Comparison of ENCODE assay signal across 20 cellular contexts in genomic region chr18:68455229-68455603, GRCh38.
DNase-seq lines count a peak whose midpoint lies in the region; ATAC-seq and TF ChIP-seq lines count a peak whose summit lies in the region.
"Had no signal": no experiment of that assay in that cellular context is flagged by ENCODE, and none has a peak within 500 bp of the region (broad histone marks: within the 10 kb centered on the region; RNA-seq: fewer than 3 reads in every experiment).

No MANE protein-coding gene starts in this region.

- H3F3A ChIP-seq in GM23248 (ENCODE audit: insufficient read depth) (peaks cover 24% of the 10 kb centered on the region), neural cell (ENCODE audit: insufficient read depth, low read length, poor library complexity, severe bottlenecking) (no peaks in the 10 kb centered on the region)

- POLR2A ChIA-PET in IMR-90 (lab: Charles Lee; ENCODE audit: unreplicated experiment), result no interaction called here

- no peak overlapping the region for H3K56ac ChIP-seq in IMR-90 (ENCODE audit: extremely low read depth, insufficient read depth, low read length)

- no peak for TF ChIP-seq EP300 in neural cell (conservative IDR thresholded peaks at IDR 0.05; ENCODE audit: poor library complexity, severe bottlenecking)

- peak overlapping the region; percentile 76; the same call in 1 of the 2 replicates for H4K5ac ChIP-seq in IMR-90 (ENCODE audit: low read depth, low read length)

- H4K20me1 ChIP-seq in GM23248 (ENCODE audit: insufficient read depth) (no peaks in the 10 kb centered on the region), IMR-90 (ENCODE audit: insufficient read depth, low read length) (no peaks in the 10 kb centered on the region), neural cell (ENCODE audit: insufficient read depth) (no peaks in the 10 kb centered on the region)
- H4K20me1 ChIP-seq: BLaER1 treated with 17β-estradiol and CSF1 and Interleukin-3, amounts not matched to agents 10 nM and 100 nM had no signal

- H2AFZ ChIP-seq in GM23248 (no peak overlapping the region), IMR-90 (replicated peaks; ENCODE audit: low read length, poor library complexity) (no peak overlapping the region), neural cell (ENCODE audit: low read depth, low read length) (no peak overlapping the region)

- no peak overlapping the region for H3K4me2 ChIP-seq in GM23248 (ENCODE audit: unreplicated experiment)
- H3K4me2 ChIP-seq in IMR-90 (ENCODE audit: low read depth, low read length), result no peak overlapping the region
- H3K4me2 ChIP-seq in neural cell (ENCODE audit: low read length), result no peak overlapping the region
- H3K4me2 ChIP-seq: A549; BLaER1 treated with 17β-estradiol and CSF1 and Interleukin-3, amounts not matched to agents 10 nM and 100 nM had no signal

- H2AK5ac ChIP-seq in IMR-90 (ENCODE audit: low read depth, low read length), result peak overlapping the region; percentile 70; the same call in 1 of the 2 replicates

- 0 out of 3 replicates have a peak overlapping the region, but pooled peaks have one; percentile 19 for H2BK15ac ChIP-seq in IMR-90 (ENCODE audit: low read depth, low read length)

- no peak for TF ChIP-seq POLR2A in IMR-90 (IDR thresholded peaks at IDR 0.05; ENCODE audit: low read depth, low read length)

- H3K9me3 ChIP-seq in GM23248 (ENCODE audit: low read depth) (no peaks in the 10 kb centered on the region), IMR-90 (ENCODE audit: control insufficient read depth, insufficient read depth, low read length) (no peaks in the 10 kb centered on the region), neural cell (ENCODE audit: low read length) (no peaks in the 10 kb centered on the region)
- H3K9me3 ChIP-seq: A549, BE2C had no signal

- H3K9ac ChIP-seq in GM23248 (no peak overlapping the region), IMR-90 (ENCODE audit: low read depth, low read length) (no peak overlapping the region), neural cell (ENCODE audit: low read length) (no peak overlapping the region)
- H3K9ac ChIP-seq: BLaER1 treated with 17β-estradiol and CSF1 and Interleukin-3, amounts not matched to agents 10 nM and 100 nM had no signal

- H3K27ac ChIP-seq in GM23248 (peak overlapping the region; percentile 66), IMR-90 (ENCODE audit: insufficient read depth, low read length) (no peak overlapping the region), brain microvascular endothelial cell (peak overlapping the region; percentile 38), neural cell (ENCODE audit: low read length) (peak overlapping the region; percentile 42)
- H3K27ac ChIP-seq: A549; BLaER1 treated with 17β-estradiol and CSF1 and Interleukin-3, amounts not matched to agents 10 nM and 100 nM had no signal

- no peak overlapping the region for H3K4me3 ChIP-seq in GM23248
- no peak overlapping the region for H3K4me3 ChIP-seq in IMR-90 (ENCODE audit: insufficient read depth, low read depth, low read length)
- no peak overlapping the region for H3K4me3 ChIP-seq in brain microvascular endothelial cell (ENCODE audit: low read depth, low read length)
- no peak overlapping the region for H3K4me3 ChIP-seq in neural cell (ENCODE audit: low read length)
- H3K4me3 ChIP-seq: A549; BLaER1 treated with 17β-estradiol and CSF1 and Interleukin-3, amounts not matched to agents 10 nM and 100 nM; GM12878 had no signal

- in situ Hi-C loops in GM23248 (cut with MboI), result no loop called here
- in situ Hi-C loops in IMR-90 (cut with MboI; ENCODE audit: low sequenced_read_pairs), result no loop called here
- in situ Hi-C loops in brain microvascular endothelial cell (cut with HindIII; ENCODE audit: low pct_ligation_motif_present, low sequenced_read_pairs), result no loop called here

- no peak overlapping the region; the same call in 1 of the 2 replicates for H4K91ac ChIP-seq in IMR-90 (ENCODE audit: insufficient read depth, low read depth, low read length)

- peak overlapping the region; percentile 56 for H2BK5ac ChIP-seq in IMR-90 (ENCODE audit: low read depth, low read length, poor library complexity, severe bottlenecking)

- peak overlapping the region; percentile 82 for H2BK20ac ChIP-seq in IMR-90 (ENCODE audit: low read depth, low read length)

- H3K9me1 ChIP-seq in IMR-90 (ENCODE audit: insufficient read depth, low read length), result peaks cover 5% of the 10 kb centered on the region; the same call in 1 of the 2 replicates

- ATAC-seq in IMR-90 (ENCODE audit: low read depth), result no peak
- no peak for ATAC-seq in HG02885 (IDR thresholded peaks at IDR 0.05; ENCODE audit: poor library complexity, unreplicated experiment)
- ATAC-seq in HG02763 (IDR thresholded peaks at IDR 0.05; ENCODE audit: unreplicated experiment), result no peak
- ATAC-seq: A549, GM12878 had no signal

- dilution Hi-C loops in IMR-90 (cut with HindIII; ENCODE audit: low sequenced_read_pairs, unreplicated experiment), result no loop called here

- H3K4me1 ChIP-seq in GM23248 (ENCODE audit: insufficient read depth) (peaks cover 16% of the 10 kb centered on the region), IMR-90 (ENCODE audit: control insufficient read depth, insufficient read depth, low read length) (peaks cover 8% of the 10 kb centered on the region)
- H3K4me1 ChIP-seq: A549; BE2C; BLaER1 treated with 17β-estradiol and CSF1 and Interleukin-3, amounts not matched to agents 10 nM and 100 nM had no signal

- peak overlapping the region; percentile 28 to 71; a peak in 3 of 4 replicates for H4K8ac ChIP-seq in IMR-90 (ENCODE audit: low read depth in 2 of 2, low read length in 2 of 2)

- peak overlapping the region; percentile 62 for H3K4ac ChIP-seq in IMR-90 (ENCODE audit: low read depth, low read length)

- CTCF ChIA-PET in IMR-90 (lab: Yijun Ruan, JAX), result no interaction called here

- H3K14ac ChIP-seq in IMR-90 (replicated peaks; ENCODE audit: low read depth, low read length), result peak overlapping the region; percentile 74; the same call in 1 of the 2 replicates

- H3K79me1 ChIP-seq in IMR-90 (ENCODE audit: low read depth in 1 of 2, low read length in 2 of 2), result no peaks in the 10 kb centered on the region

- TF ChIP-seq RAD21 in IMR-90 (IDR thresholded peaks at IDR 0.05; ENCODE audit: low read length) (no peak), neural cell (conservative IDR thresholded peaks at IDR 0.05) (no peak)

- TF ChIP-seq CTCF in IMR-90 (conservative IDR thresholded peaks at IDR 0.05; ENCODE audit: low read depth, low read length) (no peak), brain microvascular endothelial cell (IDR thresholded peaks at IDR 0.05; ENCODE audit: low read depth, low read length, missing control alignments) (no peak), neural cell (IDR thresholded peaks at IDR 0.05; ENCODE audit: poor library complexity, severe bottlenecking) (no peak)

- intact Hi-C loops in IMR-90 (cut with micrococcal nuclease), result no loop called here

- no TSS peak for BruUV-seq in IMR-90 (replicated peaks; lab: Mats Ljungman, UMichigan)

- no peaks in the 10 kb centered on the region for H3K27me3 ChIP-seq in GM23248 (replicated peaks; ENCODE audit: insufficient read depth)
- no peaks in the 10 kb centered on the region for H3K27me3 ChIP-seq in IMR-90 (ENCODE audit: control insufficient read depth, insufficient read depth, low read length)
- no peaks in the 10 kb centered on the region for H3K27me3 ChIP-seq in brain microvascular endothelial cell (replicated peaks)
- H3K27me3 ChIP-seq in neural cell (ENCODE audit: insufficient read depth, low read depth, low read length), result no peaks in the 10 kb centered on the region
- H3K27me3 ChIP-seq: BE2C; BLaER1 treated with 17β-estradiol and CSF1 and Interleukin-3, amounts not matched to agents 10 nM and 100 nM had no signal

- no peaks in the 10 kb centered on the region for H3K36me3 ChIP-seq in GM23248 (ENCODE audit: low read depth)
- no peaks in the 10 kb centered on the region for H3K36me3 ChIP-seq in IMR-90 (ENCODE audit: control insufficient read depth, insufficient read depth, low read length)
- H3K36me3 ChIP-seq in brain microvascular endothelial cell (replicated peaks), result no peaks in the 10 kb centered on the region
- H3K36me3 ChIP-seq in neural cell (ENCODE audit: insufficient read depth, low read length), result no peaks in the 10 kb centered on the region
- H3K36me3 ChIP-seq: BE2C; BLaER1 treated with 17β-estradiol and CSF1 and Interleukin-3, amounts not matched to agents 10 nM and 100 nM had no signal

- H3K9me2 ChIP-seq in GM23248 (ENCODE audit: insufficient read depth) (no peaks in the 10 kb centered on the region), neural cell (ENCODE audit: insufficient read depth, low read length) (no peaks in the 10 kb centered on the region)

- DNase-seq in GM23248 (no peak), IMR-90 (no peak), brain microvascular endothelial cell (no peak), hypothalamus (lab: John Stamatoyannopoulos, UW) (no peak)
- DNase-seq: 8988T; ACHN; AML-193; BE2C; CD4-positive, alpha-beta T cell; CD8-positive, alpha-beta memory T cell; DMS 273 treated with DMSO at 0.1 percent for 48 hours; DMS79; GDM1; H7 had no signal

- peak overlapping the region; percentile 87; the same call in 1 of the 2 replicates for H3K18ac ChIP-seq in IMR-90 (ENCODE audit: low read depth, low read length)

- H2AK9ac ChIP-seq in IMR-90 (replicated peaks; ENCODE audit: low read depth, low read length, poor library complexity), result no peak overlapping the region

- H3K23ac ChIP-seq in IMR-90 (ENCODE audit: low read depth, low read length), result no peak overlapping the region

- no peaks in the 10 kb centered on the region for H3K79me2 ChIP-seq in GM23248 (ENCODE audit: insufficient read depth)
- H3K79me2 ChIP-seq in neural cell (replicated peaks; ENCODE audit: insufficient read depth, low read length), result no peaks in the 10 kb centered on the region

- peak overlapping the region; percentile 58 for H2BK120ac ChIP-seq in IMR-90 (ENCODE audit: low read depth, low read length)
